In genomic region chr3:3179407-3180094, GRCh38 we compare ENCODE assay signal across 1 cellular context.
TF ChIP-seq lines count a peak whose summit lies in the region.

Gene CRBN (minus strand): TSS chr3:3179691. CDS start chr3:3179687, 4 bp downstream.

TF ChIP-seq in K562, 482 proteins besides CTCF, POLR2A, EP300 and RAD21 (continued from another document and continues in another):
- peak; percentile 93 for TF ChIP-seq RREB1 (CRISPR knock-in tag; IDR thresholded peaks at IDR 0.05)
- TF ChIP-seq SREBF1 (IDR thresholded peaks at IDR 0.05; ENCODE audit: borderline replicate concordance, low read depth, low read length) = peak; percentile 83; the same call in 1 of the 2 replicates
- TF ChIP-seq HMGN3 (IDR thresholded peaks at IDR 0.05; ENCODE audit: borderline replicate concordance, extremely low read depth, insufficient read length, low read depth, low read length) = peak; percentile 72
- 0 out of 2 replicates have a peak, but pooled peaks have one; percentile 52 for TF ChIP-seq E2F5 (CRISPR knock-in tag; IDR thresholded peaks at IDR 0.05)
- TF ChIP-seq ZNF324 (CRISPR knock-in tag; IDR thresholded peaks at IDR 0.05) = peak; percentile 53; the same call in 1 of the 2 replicates
- no peak for TF ChIP-seq SLC30A9 (CRISPR knock-in tag; IDR thresholded peaks at IDR 0.05)
- peak; percentile 79 for TF ChIP-seq NKRF (IDR thresholded peaks at IDR 0.05; ENCODE audit: borderline replicate concordance)
- TF ChIP-seq ZNF134 (CRISPR knock-in tag; conservative IDR thresholded peaks at IDR 0.05) = 0 out of 2 replicates have a peak, but pooled peaks have one; percentile 22
- no peak for TF ChIP-seq ZNF445 (CRISPR knock-in tag; IDR thresholded peaks at IDR 0.05; ENCODE audit: low read depth)
- TF ChIP-seq KAT2B (IDR thresholded peaks at IDR 0.05; ENCODE audit: low read depth, low read length) = peak; percentile 54
- TF ChIP-seq GMEB1 (CRISPR knock-in tag; IDR thresholded peaks at IDR 0.05) = peak; percentile 53
- peak; percentile 87; the same call in 1 of the 2 replicates for TF ChIP-seq CBX1 (IDR thresholded peaks at IDR 0.05; ENCODE audit: low read depth)
- TF ChIP-seq JUND (IDR thresholded peaks at IDR 0.05; ENCODE audit: borderline replicate concordance, low read depth, low read length) = peak; percentile 75
- no peak; the same call in 2 of the 3 replicates for TF ChIP-seq JUND (tag; IDR thresholded peaks at IDR 0.05; ENCODE audit: borderline replicate concordance, low read depth, low read length)
- no peak for TF ChIP-seq BRCA1 (IDR thresholded peaks at IDR 0.05)
- no peak for TF ChIP-seq BRCA1 (CRISPR knock-in tag; IDR thresholded peaks at IDR 0.05)
- peak; percentile 84 for TF ChIP-seq ZNF143 (CRISPR knock-in tag; IDR thresholded peaks at IDR 0.05)
- TF ChIP-seq C11orf30 (IDR thresholded peaks at IDR 0.05; ENCODE audit: low read depth) = peak; percentile 100
- peak; percentile 96 for TF ChIP-seq FIP1L1 (IDR thresholded peaks at IDR 0.05; ENCODE audit: low read depth, low read length, poor library complexity, severe bottlenecking)
- peak; percentile 85 to 90; a peak in 3 of 4 replicates for TF ChIP-seq MAZ (CRISPR knock-in tag; conservative IDR thresholded peaks at IDR 0.05 in 1 of 2, IDR thresholded peaks at IDR 0.05 in 1 of 2)
- TF ChIP-seq ATF7 (IDR thresholded peaks at IDR 0.05) = peak; percentile 78
- TF ChIP-seq ZSCAN32 (CRISPR knock-in tag; IDR thresholded peaks at IDR 0.05) = 0 out of 2 replicates have a peak, but pooled peaks have one; percentile 17
- TF ChIP-seq MNT (conservative IDR thresholded peaks at IDR 0.05) = peak; percentile 83 to 91
- no peak for TF ChIP-seq PREB (CRISPR knock-in tag; IDR thresholded peaks at IDR 0.05)
- peak; percentile 68 for TF ChIP-seq POLR2H (tag; IDR thresholded peaks at IDR 0.05; ENCODE audit: low read depth)
- TF ChIP-seq E2F6 (IDR thresholded peaks at IDR 0.05; ENCODE audit: borderline replicate concordance in 1 of 2, extremely low read depth in 1 of 2, insufficient read depth in 1 of 2, insufficient read length in 1 of 2, low read depth in 1 of 2, low read length in 1 of 2, poor library complexity in 1 of 2, severe bottlenecking in 1 of 2) = peak; percentile 56 to 68
- peak; percentile 79 for TF ChIP-seq PCBP1 (IDR thresholded peaks at IDR 0.05; ENCODE audit: low read depth, low read length, poor library complexity, severe bottlenecking)
- 0 out of 2 replicates have a peak, but pooled peaks have one; percentile 42 for TF ChIP-seq VEZF1 (CRISPR knock-in tag; IDR thresholded peaks at IDR 0.05)
- no peak for TF ChIP-seq ZNF41 (CRISPR knock-in tag; conservative IDR thresholded peaks at IDR 0.05)
- TF ChIP-seq TAF7 (tag; IDR thresholded peaks at IDR 0.05) = peak; percentile 88
- TF ChIP-seq ZNF561 (CRISPR knock-in tag; conservative IDR thresholded peaks at IDR 0.05) = no peak
- TF ChIP-seq GTF3C2 (IDR thresholded peaks at IDR 0.05; ENCODE audit: borderline replicate concordance, extremely low read depth, insufficient read length) = no peak
- TF ChIP-seq ZNF253 (CRISPR knock-in tag; conservative IDR thresholded peaks at IDR 0.05) = no peak
- TF ChIP-seq ZBTB43 (CRISPR knock-in tag; IDR thresholded peaks at IDR 0.05) = no peak; the same call in 1 of the 2 replicates
- TF ChIP-seq ZNF583 (CRISPR knock-in tag; IDR thresholded peaks at IDR 0.05) = peak; percentile 10; the same call in 1 of the 2 replicates
- TF ChIP-seq ZNF165 (CRISPR knock-in tag; IDR thresholded peaks at IDR 0.05; ENCODE audit: borderline replicate concordance) = no peak
- TF ChIP-seq TAF15 (IDR thresholded peaks at IDR 0.05; ENCODE audit: low read depth, low read length) = no peak
- TF ChIP-seq HDAC1 (IDR thresholded peaks at IDR 0.05) = peak; percentile 61 to 94; a peak in 3 of 4 replicates
- peak; percentile 82 for TF ChIP-seq ESRRA (IDR thresholded peaks at IDR 0.05; ENCODE audit: borderline replicate concordance, low read depth)
- peak; percentile 97; the same call in 1 of the 2 replicates for TF ChIP-seq FOXP1 (CRISPR knock-in tag; IDR thresholded peaks at IDR 0.05)
